ENCODE assay signal across 7 cellular contexts in genomic region chr10:117004238-117004626, GRCh38. TPM values are rescaled to one million over a fixed set of nuclear protein-coding genes. Genes with fewer than 3 reads are reported as not detected.
DNase-seq lines count a peak whose midpoint lies in the region; ATAC-seq and TF ChIP-seq lines count a peak whose summit lies in the region.

No MANE protein-coding gene starts in this region.

- peaks cover 13% of the 10 kb centered on the region for H3K4me1 Mint-ChIP-seq in progenitor cell of endocrine pancreas (ENCODE audit: low read depth)

- TF ChIP-seq CTCF in fibroblast of mammary gland (conservative IDR thresholded peaks at IDR 0.05; ENCODE audit: control insufficient read depth, insufficient read depth, low read depth, low read length) (no peak), progenitor cell of endocrine pancreas (IDR thresholded peaks at IDR 0.05; ENCODE audit: unreplicated experiment) (no peak)

- H3K4me3 ChIP-seq in fibroblast of mammary gland (ENCODE audit: control insufficient read depth, low read depth, low read length) = peak overlapping the region; percentile 69

- peak overlapping the region; percentile 95 for H3K27ac Mint-ChIP-seq in progenitor cell of endocrine pancreas

- ATAC-seq in GM18867 (IDR thresholded peaks at IDR 0.05; ENCODE audit: unreplicated experiment) (peak; percentile 48), HG02571 (IDR thresholded peaks at IDR 0.05; ENCODE audit: unreplicated experiment) (peak; percentile 19)

- H3K9me3 Mint-ChIP-seq in progenitor cell of endocrine pancreas (ENCODE audit: low read depth) = no peaks in the 10 kb centered on the region

- peak overlapping the region; percentile 90 for H3K4me3 Mint-ChIP-seq in progenitor cell of endocrine pancreas (ENCODE audit: low read depth)

- DNase-seq in RKO (ENCODE audit: low spot score) (peak; percentile 80), fibroblast of mammary gland (ENCODE audit: low read depth) (peak; percentile 32), progenitor cell of endocrine pancreas (ENCODE audit: low spot score, unreplicated experiment) (no peak), AML-193 (lab: John Stamatoyannopoulos, UW) (no peak), retina (no peak)

- peaks cover 2% of the 10 kb centered on the region for H3K36me3 Mint-ChIP-seq in progenitor cell of endocrine pancreas (ENCODE audit: insufficient read depth)

- no peaks in the 10 kb centered on the region for H3K27me3 Mint-ChIP-seq in progenitor cell of endocrine pancreas

RNA-seq across cellular contexts. Expression of gene SHTN1, which starts 0.8 kb away (rescaled TPM):
- 42.0 and 46.9 TPM in 2 replicates for total RNA-seq in progenitor cell of endocrine pancreas

Comparison
In these comparisons a context has a peak if more than half of its experiments do, and no peak if none do; other contexts are left out.
1. DNase-seq: peak in RKO (single experiment) and fibroblast of mammary gland (single experiment); none in progenitor cell of endocrine pancreas (single experiment), AML-193 (0 of 2) and retina (single experiment).